In the genomic region with DNA sequence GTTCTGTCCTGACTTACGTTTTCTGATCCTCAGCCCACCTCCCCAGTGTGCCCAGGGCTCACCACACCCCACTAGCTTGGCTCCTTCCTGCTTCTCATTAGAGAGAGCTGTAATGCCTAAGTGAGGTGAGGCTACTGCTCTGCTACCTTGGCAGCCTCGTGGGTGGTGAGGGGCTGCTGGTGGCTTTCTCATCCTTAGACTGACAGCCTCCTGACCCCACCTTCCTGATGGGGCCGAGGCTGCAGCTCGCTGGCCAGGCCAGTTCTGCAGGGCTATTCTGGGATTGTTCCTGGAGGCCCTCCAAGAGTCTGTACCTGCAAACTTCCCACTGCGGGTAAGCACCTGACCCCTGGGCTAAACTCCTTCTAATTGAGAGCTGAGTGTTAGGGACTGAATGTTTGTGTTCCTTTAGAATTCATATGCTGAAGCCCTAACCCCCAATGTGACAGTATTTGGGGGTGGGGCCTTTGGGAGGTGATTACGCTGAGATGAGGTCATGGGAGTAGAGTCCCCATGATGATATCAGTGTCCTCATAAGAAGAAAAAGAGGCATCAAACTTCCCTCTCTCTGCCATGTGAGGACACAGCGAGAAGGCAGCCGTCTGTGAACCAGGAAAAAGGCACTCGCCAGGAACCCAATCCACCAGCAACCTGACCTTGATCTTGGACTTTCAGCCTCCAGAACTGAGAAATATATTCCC, we compare ENCODE assay signal across 1 cellular context.
TF ChIP-seq lines count a peak whose summit lies in the region.

No MANE protein-coding gene starts in this region.

TF ChIP-seq in H1, 55 proteins besides CTCF, POLR2A, EP300 and RAD21 (continued from another document):
- TF ChIP-seq GTF2F1 (IDR thresholded peaks at IDR 0.05; ENCODE audit: borderline replicate concordance, low read depth, low read length), result no peak
- no peak for TF ChIP-seq SP1 (IDR thresholded peaks at IDR 0.05; ENCODE audit: low read depth, low read length)
- no peak for TF ChIP-seq SP2 (IDR thresholded peaks at IDR 0.05; ENCODE audit: low read length)
- TF ChIP-seq JUN (IDR thresholded peaks at IDR 0.05; ENCODE audit: low read depth, low read length), result no peak
- TF ChIP-seq, protein P1, sequence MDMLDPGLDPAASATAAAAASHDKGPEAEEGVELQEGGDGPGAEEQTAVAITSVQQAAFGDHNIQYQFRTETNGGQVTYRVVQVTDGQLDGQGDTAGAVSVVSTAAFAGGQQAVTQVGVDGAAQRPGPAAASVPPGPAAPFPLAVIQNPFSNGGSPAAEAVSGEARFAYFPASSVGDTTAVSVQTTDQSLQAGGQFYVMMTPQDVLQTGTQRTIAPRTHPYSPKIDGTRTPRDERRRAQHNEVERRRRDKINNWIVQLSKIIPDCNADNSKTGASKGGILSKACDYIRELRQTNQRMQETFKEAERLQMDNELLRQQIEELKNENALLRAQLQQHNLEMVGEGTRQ (IDR thresholded peaks at IDR 0.05; ENCODE audit: low read length), result no peak
- no peak for TF ChIP-seq CBX8 (IDR thresholded peaks at IDR 0.05; ENCODE audit: borderline replicate concordance, low read depth, low read length)
- no peak for TF ChIP-seq ZNF274 (IDR thresholded peaks at IDR 0.05; ENCODE audit: borderline replicate concordance, extremely low read depth, low read length)
- no peak for TF ChIP-seq CEBPB (IDR thresholded peaks at IDR 0.05; ENCODE audit: low read depth, low read length)
- no peak for TF ChIP-seq EGR1 (IDR thresholded peaks at IDR 0.05; ENCODE audit: borderline replicate concordance, low read depth, low read length)
- TF ChIP-seq, protein P2, sequence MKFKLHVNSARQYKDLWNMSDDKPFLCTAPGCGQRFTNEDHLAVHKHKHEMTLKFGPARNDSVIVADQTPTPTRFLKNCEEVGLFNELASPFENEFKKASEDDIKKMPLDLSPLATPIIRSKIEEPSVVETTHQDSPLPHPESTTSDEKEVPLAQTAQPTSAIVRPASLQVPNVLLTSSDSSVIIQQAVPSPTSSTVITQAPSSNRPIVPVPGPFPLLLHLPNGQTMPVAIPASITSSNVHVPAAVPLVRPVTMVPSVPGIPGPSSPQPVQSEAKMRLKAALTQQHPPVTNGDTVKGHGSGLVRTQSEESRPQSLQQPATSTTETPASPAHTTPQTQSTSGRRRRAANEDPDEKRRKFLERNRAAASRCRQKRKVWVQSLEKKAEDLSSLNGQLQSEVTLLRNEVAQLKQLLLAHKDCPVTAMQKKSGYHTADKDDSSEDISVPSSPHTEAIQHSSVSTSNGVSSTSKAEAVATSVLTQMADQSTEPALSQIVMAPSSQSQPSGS (IDR thresholded peaks at IDR 0.05; ENCODE audit: low read length), result no peak
- no peak for TF ChIP-seq TCF12 (IDR thresholded peaks at IDR 0.05; ENCODE audit: low read depth, low read length)
